Comparison of ENCODE assay signal across 9 cellular contexts in genomic region chr7:27200761-27201230, GRCh38. TPM values are rescaled to one million over a fixed set of nuclear protein-coding genes. Genes with fewer than 3 reads are reported as not detected.
A peak's percentile ranks its signal among the peaks of the same experiment; 100 is the strongest.
DNase-seq lines count a peak whose midpoint lies in the region; ATAC-seq, FAIRE-seq and TF ChIP-seq lines count a peak whose summit lies in the region.
"Had no signal": no experiment of that assay in that cellular context is flagged by ENCODE, and none has a peak within 500 bp of the region (broad histone marks: within the 10 kb centered on the region; RNA-seq: fewer than 3 reads in every experiment).

No MANE protein-coding gene starts in this region.

- DNase-seq in activated naive CD4-positive, alpha-beta T cell treated with anti-CD3 and anti-CD28 coated beads for 36 hours = no peak
- no peak for DNase-seq in activated naive CD4-positive, alpha-beta T cell treated with Interleukin-2 at 50 U/mL for 16 hours
- DNase-seq in T-helper 17 cell (no peak), keratinocyte (ENCODE audit: low read depth, low spot score) (no peak), transverse colon (no peak), hepatic stellate cell (ENCODE audit: low spot score) (no peak)

- dilution Hi-C loops in keratinocyte (cut with MboI; ENCODE audit: extremely low pct_ligation_motif_present, low sequenced_read_pairs) = loop anchor here (25.0 kb wide), 1 partner anchor 387 kb away; no protein-coding TSS in a partner anchor

- H3K9me3 ChIP-seq in T-helper 17 cell (ENCODE audit: control insufficient read depth, low read length, poor library complexity, severe bottlenecking) (no peaks in the 10 kb centered on the region), keratinocyte (ENCODE audit: control insufficient read depth, low read depth, low read length) (no peaks in the 10 kb centered on the region), transverse colon (no peaks in the 10 kb centered on the region)

- TF ChIP-seq CTCF in keratinocyte (optimal IDR thresholded peaks at IDR 0.05 in 1 of 3, IDR thresholded peaks at IDR 0.05 in 1 of 3, conservative IDR thresholded peaks at IDR 0.05 in 1 of 3; ENCODE audit: extremely low read depth in 1 of 3, insufficient read depth in 2 of 3, low read length in 3 of 3) (no peak), transverse colon (IDR thresholded peaks at IDR 0.05) (no peak)

- peaks cover 80% of the 10 kb centered on the region for H3K27me3 Mint-ChIP-seq in activated naive CD4-positive, alpha-beta T cell treated with anti-CD3 and anti-CD28 coated beads for 36 hours (ENCODE audit: low read depth)
- H3K27me3 Mint-ChIP-seq in T-helper 17 cell = peaks cover 82% of the 10 kb centered on the region

- H3K9ac ChIP-seq in keratinocyte (ENCODE audit: control insufficient read depth, extremely low read depth, insufficient read depth, low read length) = no peak overlapping the region

- H3K4me3 ChIP-seq in keratinocyte (ENCODE audit: control insufficient read depth in 2 of 3, extremely low read depth in 1 of 3, insufficient read depth in 2 of 3, low read depth in 1 of 3, low read length in 3 of 3) (peak overlapping the region in 2 of 3 experiments; percentile 35 to 57), transverse colon (peak overlapping the region; percentile 40 to 73 (median 58))

- H3K9me3 Mint-ChIP-seq in activated naive CD4-positive, alpha-beta T cell treated with anti-CD3 and anti-CD28 coated beads for 36 hours = no peaks in the 10 kb centered on the region

- FAIRE-seq in keratinocyte (lab: Jason Lieb, UNC) = no peak

- H3K4me2 ChIP-seq in keratinocyte (ENCODE audit: control insufficient read depth, extremely low read depth, insufficient read depth, low read depth, low read length) = peak overlapping the region; percentile 82

- no peak for ATAC-seq in T-helper 17 cell
- ATAC-seq in HG02973 (IDR thresholded peaks at IDR 0.05; ENCODE audit: unreplicated experiment) = no peak
- no peak for ATAC-seq in GM18873 (IDR thresholded peaks at IDR 0.05; ENCODE audit: low FRiP score, unreplicated experiment)

- 0 to 21% methylated on average over 3 to 9 of the region's 9 CpGs for WGBS in transverse colon (ENCODE audit: low coverage in 1 of 2), 2 donors

- H3K27ac ChIP-seq in keratinocyte (ENCODE audit: control insufficient read depth, insufficient read depth, low read length) = no peak overlapping the region
- H3K27ac ChIP-seq in transverse colon = peak overlapping the region; percentile 76 to 99 (median 96)

- H3K79me2 ChIP-seq in keratinocyte (ENCODE audit: control insufficient read depth, insufficient read depth, low read length) = no peaks in the 10 kb centered on the region

- no peaks in the 10 kb centered on the region for H3K36me3 ChIP-seq in keratinocyte (ENCODE audit: control insufficient read depth in 2 of 2, extremely low read depth in 1 of 2, insufficient read depth in 2 of 2, low read length in 2 of 2)
- H3K36me3 ChIP-seq in transverse colon = no peaks in the 10 kb centered on the region

- H4K20me1 ChIP-seq in keratinocyte (ENCODE audit: control insufficient read depth, extremely low read depth, insufficient read depth, low read length) = peaks cover 5% of the 10 kb centered on the region

- peaks cover 7% of the 10 kb centered on the region for H3K4me1 ChIP-seq in keratinocyte (ENCODE audit: control insufficient read depth, extremely low read depth, insufficient read depth, low read length)
- peaks cover 4 to 32% (median 11%) of the 10 kb centered on the region in 4 donors for H3K4me1 ChIP-seq in transverse colon

- in situ Hi-C loops in transverse colon (cut with MboI; ENCODE audit: low pct_ligation_motif_present in 1 of 4, low pct_unique_long_range_greater_than_20kb in 1 of 4, low sequenced_read_pairs in 3 of 4) = loop anchor here (10.0 to 25.0 kb wide), 7 partner anchors 374 to 812 kb away; no protein-coding TSS in a partner anchor

- H2AFZ ChIP-seq in keratinocyte (ENCODE audit: control insufficient read depth, low read length) = peak overlapping the region; percentile 15

- peaks cover 42% of the 10 kb centered on the region for H3K4me1 Mint-ChIP-seq in activated naive CD4-positive, alpha-beta T cell treated with anti-CD3 and anti-CD28 coated beads for 36 hours (ENCODE audit: low read depth)
- peaks cover 39% of the 10 kb centered on the region for H3K4me1 Mint-ChIP-seq in T-helper 17 cell

- no peaks in the 10 kb centered on the region for H3K9me1 ChIP-seq in keratinocyte (ENCODE audit: control insufficient read depth, extremely low read depth, insufficient read depth, low read length)

- TF ChIP-seq EP300 in transverse colon (IDR thresholded peaks at IDR 0.05; ENCODE audit: low read depth) = no peak

- peak; percentile 7 for TF ChIP-seq POLR2A in transverse colon (IDR thresholded peaks at IDR 0.05)

- H3K27me3 ChIP-seq in keratinocyte (ENCODE audit: control insufficient read depth, extremely low read depth, insufficient read depth, low read length) (peaks cover 85% of the 10 kb centered on the region), transverse colon (peaks cover 89% of the 10 kb centered on the region)

- H3K36me3 Mint-ChIP-seq in activated naive CD4-positive, alpha-beta T cell treated with anti-CD3 and anti-CD28 coated beads for 36 hours (ENCODE audit: low read depth) = no peaks in the 10 kb centered on the region
- peaks cover 6% of the 10 kb centered on the region for H3K36me3 Mint-ChIP-seq in T-helper 17 cell (ENCODE audit: low read depth)

- no peak overlapping the region for H3K27ac Mint-ChIP-seq in activated naive CD4-positive, alpha-beta T cell treated with anti-CD3 and anti-CD28 coated beads for 36 hours
- H3K27ac Mint-ChIP-seq in T-helper 17 cell = no peak overlapping the region

- intact Hi-C loops in activated naive CD4-positive, alpha-beta T cell treated with anti-CD3 and anti-CD28 coated beads for 36 hours (cut with micrococcal nuclease) = loop anchor here (5.0 kb wide), 1 partner anchor 33 kb away; the partner anchor contains the start of gene HOXA9
- intact Hi-C loops in transverse colon (cut with DNase I; ENCODE audit: low total_unique reads) = loop anchor here (10.0 kb wide), 1 partner anchor 374 kb away; no protein-coding TSS in a partner anchor

- peak overlapping the region; percentile 57 for H3K4me3 Mint-ChIP-seq in activated naive CD4-positive, alpha-beta T cell treated with anti-CD3 and anti-CD28 coated beads for 36 hours
- peak overlapping the region; percentile 92 for H3K4me3 Mint-ChIP-seq in T-helper 17 cell

- CTCF ChIA-PET in activated naive CD4-positive, alpha-beta T cell treated with anti-CD3 and anti-CD28 coated beads for 36 hours (lab: Charles Lee) = interaction anchor here (1.0 to 1.7 kb wide), 2 partner anchors 14 to 584 kb away, joined by 3 read pairs; no protein-coding TSS in a partner anchor

RNA-seq across cellular contexts. Expression of gene HOXA13, which starts 0.9 kb away (rescaled TPM):
- not detected for total RNA-seq in activated naive CD4-positive, alpha-beta T cell treated with anti-CD3 and anti-CD28 coated beads for 36 hours
- total RNA-seq in T-helper 17 cell (not detected), transverse colon (10 to 100 TPM; 22.5 to 69.9 (median 38.7) TPM)
- polyA plus RNA-seq in keratinocyte = not detected in 3 replicates
- not detected for polyA plus RNA-seq in keratinocyte (2011; ENCODE audit: low read depth)
- not detected in 2 replicates for polyA plus RNA-seq in keratinocyte (2011; cell fraction: cytosol; rRNA removed)
- polyA plus RNA-seq in keratinocyte (2011; cell fraction: nucleus; rRNA removed) = not detected in 2 replicates
- not detected in 2 replicates for polyA plus RNA-seq in keratinocyte (2012; ENCODE audit: low replicate concordance)
- not detected in 3 replicates for polyA minus RNA-seq in keratinocyte
- not detected for polyA minus RNA-seq in keratinocyte (2011; cell fraction: cytosol; rRNA and poly(A)+ RNA removed)
- polyA minus RNA-seq in keratinocyte (2011; cell fraction: nucleus; rRNA and poly(A)+ RNA removed) = not detected in 2 replicates
- total RNA-seq: pulmonary artery endothelial cell had no signal

RNA-seq across cellular contexts. Expression of gene HOXA11, which starts 15.8 kb away (rescaled TPM):
- not detected for total RNA-seq in activated naive CD4-positive, alpha-beta T cell treated with anti-CD3 and anti-CD28 coated beads for 36 hours
- not detected for total RNA-seq in T-helper 17 cell
- polyA plus RNA-seq in keratinocyte = 0.07 to 0.18 TPM (median 0.14 TPM) in 3 replicates
- not detected for polyA plus RNA-seq in keratinocyte (2011; ENCODE audit: low read depth)
- polyA plus RNA-seq in keratinocyte (2011; cell fraction: cytosol; rRNA removed) = 0.17 and 0.19 TPM in 2 replicates
- 0.13 TPM in 2 replicates for polyA plus RNA-seq in keratinocyte (2011; cell fraction: nucleus; rRNA removed)
- 0.16 and 0.27 TPM in 2 replicates for polyA plus RNA-seq in keratinocyte (2012; ENCODE audit: low replicate concordance)
- polyA minus RNA-seq in keratinocyte = not detected in 3 replicates
- not detected for polyA minus RNA-seq in keratinocyte (2011; cell fraction: cytosol; rRNA and poly(A)+ RNA removed)
- not detected in 2 replicates for polyA minus RNA-seq in keratinocyte (2011; cell fraction: nucleus; rRNA and poly(A)+ RNA removed)
- 10 to 100 TPM in 1 of 4 donors, 1 to 10 TPM in 3; 4.5 to 21.3 (median 7.7) TPM for total RNA-seq in transverse colon
- total RNA-seq: pulmonary artery endothelial cell had no signal

RNA-seq across cellular contexts. Expression of gene HOXA10, which starts 26.7 kb away (rescaled TPM):
- total RNA-seq in activated naive CD4-positive, alpha-beta T cell treated with anti-CD3 and anti-CD28 coated beads for 36 hours = not detected
- total RNA-seq in T-helper 17 cell (not detected), transverse colon (10 to 100 TPM; 19.8 to 68.9 (median 36.4) TPM)
- polyA plus RNA-seq in keratinocyte = 1.6 to 4.5 TPM (median 2.4 TPM) in 3 replicates
- polyA plus RNA-seq in keratinocyte (2011; ENCODE audit: low read depth) = 0.40 TPM
- polyA plus RNA-seq in keratinocyte (2011; cell fraction: cytosol; rRNA removed) = 2.0 and 2.2 TPM in 2 replicates
- polyA plus RNA-seq in keratinocyte (2011; cell fraction: nucleus; rRNA removed) = 2.0 and 2.1 TPM in 2 replicates
- 2.5 and 9.5 TPM in 2 replicates for polyA plus RNA-seq in keratinocyte (2012; ENCODE audit: low replicate concordance)
- 1.9 to 5.1 TPM (median 3.0 TPM) in 3 replicates for polyA minus RNA-seq in keratinocyte
- polyA minus RNA-seq in keratinocyte (2011; cell fraction: cytosol; rRNA and poly(A)+ RNA removed) = not detected
- polyA minus RNA-seq in keratinocyte (2011; cell fraction: nucleus; rRNA and poly(A)+ RNA removed) = 0.47 and 0.84 TPM in 2 replicates

RNA-seq across cellular contexts. Expression of gene HOXA9, which starts 35.5 kb away (rescaled TPM):
- total RNA-seq in activated naive CD4-positive, alpha-beta T cell treated with anti-CD3 and anti-CD28 coated beads for 36 hours = not detected
- total RNA-seq in T-helper 17 cell (not detected), transverse colon (100 to 1,000 TPM in 1 of 4 donors, 10 to 100 TPM in 3; 19.5 to 130 (median 50.6) TPM)
- 9.0 to 40.5 TPM (median 28.1 TPM) in 3 replicates for polyA plus RNA-seq in keratinocyte
- 76.1 TPM for polyA plus RNA-seq in keratinocyte (2011; ENCODE audit: low read depth)
- 20.4 and 23.2 TPM in 2 replicates for polyA plus RNA-seq in keratinocyte (2011; cell fraction: cytosol; rRNA removed)
- polyA plus RNA-seq in keratinocyte (2011; cell fraction: nucleus; rRNA removed) = 22.3 and 31.4 TPM in 2 replicates
- polyA plus RNA-seq in keratinocyte (2012; ENCODE audit: low replicate concordance) = 21.1 and 27.0 TPM in 2 replicates
- 1.5 to 5.7 TPM (median 4.0 TPM) in 3 replicates for polyA minus RNA-seq in keratinocyte
- 9.4 TPM for polyA minus RNA-seq in keratinocyte (2011; cell fraction: cytosol; rRNA and poly(A)+ RNA removed)
- 2.2 and 3.8 TPM in 2 replicates for polyA minus RNA-seq in keratinocyte (2011; cell fraction: nucleus; rRNA and poly(A)+ RNA removed)

RNA-seq across cellular contexts. Expression of gene EVX1, which starts 41.8 kb away (rescaled TPM):
- total RNA-seq in activated naive CD4-positive, alpha-beta T cell treated with anti-CD3 and anti-CD28 coated beads for 36 hours = not detected
- total RNA-seq in T-helper 17 cell = under 1 TPM in 1 of 2 donors, not detected in 1; 0.21 TPM
- not detected in 3 replicates for polyA plus RNA-seq in keratinocyte
- not detected for polyA plus RNA-seq in keratinocyte (2011; ENCODE audit: low read depth)
- not detected in 2 replicates for polyA plus RNA-seq in keratinocyte (2011; cell fraction: cytosol; rRNA removed)
- polyA plus RNA-seq in keratinocyte (2011; cell fraction: nucleus; rRNA removed) = not detected in 2 replicates
- not detected in 2 replicates for polyA plus RNA-seq in keratinocyte (2012; ENCODE audit: low replicate concordance)
- not detected in 3 replicates for polyA minus RNA-seq in keratinocyte
- polyA minus RNA-seq in keratinocyte (2011; cell fraction: cytosol; rRNA and poly(A)+ RNA removed) = not detected
- polyA minus RNA-seq in keratinocyte (2011; cell fraction: nucleus; rRNA and poly(A)+ RNA removed) = not detected in 2 replicates
- 10 to 100 TPM in 1 of 4 donors, 1 to 10 TPM in 2, not detected in 1; 1.4 to 17.2 (median 3.4) TPM for total RNA-seq in transverse colon
- total RNA-seq: pulmonary artery endothelial cell had no signal

Comparison
In these comparisons a context has a peak if more than half of its experiments do, and no peak if none do; other contexts are left out.
1. RNA of gene HOXA13, which starts 0.9 kb away (total RNA-seq): 22.5 to 69.9 TPM in transverse colon; not detected in activated naive CD4-positive, alpha-beta T cell treated with anti-CD3 and anti-CD28 coated beads for 36 hours and not detected in T-helper 17 cell; every median in the first group is over 10 times any median in the second.
2. RNA of gene HOXA11, which starts 15.8 kb away (total RNA-seq): 4.5 to 21.3 TPM in transverse colon; not detected in activated naive CD4-positive, alpha-beta T cell treated with anti-CD3 and anti-CD28 coated beads for 36 hours and not detected in T-helper 17 cell; every median in the first group is over 4 times any median in the second.
3. RNA of gene HOXA10, which starts 26.7 kb away (total RNA-seq): 19.8 to 68.9 TPM in transverse colon; not detected in activated naive CD4-positive, alpha-beta T cell treated with anti-CD3 and anti-CD28 coated beads for 36 hours and not detected in T-helper 17 cell; every median in the first group is over 10 times any median in the second.